ENCODE assay signal across 19 cellular contexts in genomic region chr22:40410272-40410671, GRCh38. TPM values are rescaled to one million over a fixed set of nuclear protein-coding genes. Genes with fewer than 3 reads are reported as not detected.
DNase-seq lines count a peak whose midpoint lies in the region; ATAC-seq, FAIRE-seq and TF ChIP-seq lines count a peak whose summit lies in the region.
"Had no signal": no experiment of that assay in that cellular context is flagged by ENCODE, and none has a peak within 500 bp of the region (broad histone marks: within the 10 kb centered on the region; RNA-seq: fewer than 3 reads in every experiment).

No MANE protein-coding gene starts in this region.

- no peaks in the 10 kb centered on the region for H3K9me2 ChIP-seq in OCI-LY1 (ENCODE audit: low read depth, low read length)
- H3K9me2 ChIP-seq: SK-N-SH had no signal

- DNase-seq in ELF-1 (ENCODE audit: low read depth, low spot score) (peak; percentile 17), bronchial epithelial cell (ENCODE audit: low read depth) (peak; percentile 36), progenitor cell of endocrine pancreas (ENCODE audit: low spot score, unreplicated experiment) (no peak), esophagus muscularis mucosa (ENCODE audit: extremely low spot score) (no peak), tibial artery (no peak)
- DNase-seq: activated CD8-positive, alpha-beta memory T cell treated with anti-CD3 and anti-CD28 coated beads, Interleukin-2, amount 50 U/mL, for 48 hours; CD4-positive, alpha-beta memory T cell; GF-D8; HCEC 1CT; heart left ventricle; left cardiac atrium; NCI-H2171 treated with DMSO at 0.1 percent for 48 hours; retina; SK-N-SH; stimulated activated CD4-positive, alpha-beta T cell treated with anti-CD3 and anti-CD28 coated beads, Interleukin-2, amount 100 ng/mL, for 24 hours had no signal

- TF ChIP-seq CTCF in OCI-LY1 (IDR thresholded peaks at IDR 0.05; ENCODE audit: low read length) (no peak), bronchial epithelial cell (IDR thresholded peaks at IDR 0.05; ENCODE audit: insufficient read depth, low read length, severe bottlenecking) (no peak), progenitor cell of endocrine pancreas (IDR thresholded peaks at IDR 0.05; ENCODE audit: unreplicated experiment) (no peak), esophagus muscularis mucosa (IDR thresholded peaks at IDR 0.05) (no peak), tibial artery (IDR thresholded peaks at IDR 0.05) (no peak)

- H2AFZ ChIP-seq in OCI-LY1 (ENCODE audit: low read length), result no peak overlapping the region

- WGBS in esophagus muscularis mucosa, result 89% methylated on average over 7 of the region's 8 CpGs

- intact Hi-C loops in esophagus muscularis mucosa (cut with DNase I) (no loop called here), tibial artery (cut with DNase I; ENCODE audit: low total_unique reads) (no loop called here)

- no peak overlapping the region for H3K9ac ChIP-seq in OCI-LY1 (ENCODE audit: low read length)
- H3K9ac ChIP-seq: SK-N-SH had no signal

- no peaks in the 10 kb centered on the region for H4K20me1 ChIP-seq in OCI-LY1 (ENCODE audit: insufficient read depth, low read length)

- H3F3A ChIP-seq in OCI-LY1 (ENCODE audit: insufficient read depth, low read length), result peaks cover 16% of the 10 kb centered on the region; the same call in 1 of the 2 replicates

- H3K4me3 ChIP-seq in OCI-LY1 (ENCODE audit: low read depth, low read length, poor library complexity, severe bottlenecking) (no peak overlapping the region), bronchial epithelial cell (ENCODE audit: low read depth, low read length) (no peak overlapping the region), esophagus muscularis mucosa (no peak overlapping the region), tibial artery (no peak overlapping the region)
- H3K4me3 ChIP-seq: heart left ventricle, vagina had no signal

- no peaks in the 10 kb centered on the region for H3K27me3 ChIP-seq in OCI-LY1 (ENCODE audit: insufficient read depth, low read length)
- no peaks in the 10 kb centered on the region for H3K27me3 ChIP-seq in bronchial epithelial cell (ENCODE audit: control insufficient read depth, insufficient read depth, low read length)
- H3K27me3 ChIP-seq in esophagus muscularis mucosa, result no peaks in the 10 kb centered on the region
- H3K27me3 ChIP-seq in tibial artery, result no peaks in the 10 kb centered on the region
- H3K27me3 ChIP-seq: heart left ventricle, vagina had no signal

- H3K4me1 ChIP-seq in OCI-LY1 (ENCODE audit: insufficient read depth, low read length, severe bottlenecking), result peaks cover 34% of the 10 kb centered on the region
- peaks cover 3 to 13% (median 7%) of the 10 kb centered on the region in 4 donors for H3K4me1 ChIP-seq in esophagus muscularis mucosa
- H3K4me1 ChIP-seq in tibial artery, result peaks cover 0 to 3% (median 0%) of the 10 kb centered on the region in 4 donors
- H3K4me1 ChIP-seq: vagina had no signal

- H3K4me2 ChIP-seq in OCI-LY1 (ENCODE audit: low read length), result no peak overlapping the region
- H3K4me2 ChIP-seq: SK-N-SH had no signal

- H3K27ac ChIP-seq in OCI-LY1 (ENCODE audit: low read depth, low read length, poor library complexity, severe bottlenecking) (peak overlapping the region; percentile 41), esophagus muscularis mucosa (replicated peaks in 1 of 4) (no peak overlapping the region), tibial artery (no peak overlapping the region)
- H3K27ac ChIP-seq: heart left ventricle, vagina, VCaP had no signal

- no peaks in the 10 kb centered on the region for H3K27me3 Mint-ChIP-seq in progenitor cell of endocrine pancreas
- H3K27me3 Mint-ChIP-seq: CD4-positive, alpha-beta memory T cell had no signal

- no peaks in the 10 kb centered on the region for H3K79me2 ChIP-seq in OCI-LY1 (ENCODE audit: insufficient read depth, low read length)

- H3K36me3 ChIP-seq in OCI-LY1 (ENCODE audit: insufficient read depth, low read length) (peaks cover 74% of the 10 kb centered on the region), bronchial epithelial cell (ENCODE audit: control insufficient read depth, insufficient read depth, low read length) (peaks cover 39% of the 10 kb centered on the region), esophagus muscularis mucosa (peaks cover 58 to 73% (median 69%) of the 10 kb centered on the region in 4 donors), tibial artery (peaks cover 51 to 80% (median 65%) of the 10 kb centered on the region in 3 donors)

- peaks cover 5% of the 10 kb centered on the region for H3K36me3 Mint-ChIP-seq in progenitor cell of endocrine pancreas (ENCODE audit: insufficient read depth)

- H3K9me3 ChIP-seq in OCI-LY1 (ENCODE audit: low read length), result no peaks in the 10 kb centered on the region
- no peaks in the 10 kb centered on the region for H3K9me3 ChIP-seq in esophagus muscularis mucosa
- no peaks in the 10 kb centered on the region for H3K9me3 ChIP-seq in tibial artery
- H3K9me3 ChIP-seq: heart left ventricle, SK-N-SH, vagina had no signal

- no peaks in the 10 kb centered on the region for H3K9me3 Mint-ChIP-seq in progenitor cell of endocrine pancreas (ENCODE audit: low read depth)

- no peak overlapping the region for H3K4me3 Mint-ChIP-seq in progenitor cell of endocrine pancreas (ENCODE audit: low read depth)
- H3K4me3 Mint-ChIP-seq: CD4-positive, alpha-beta memory T cell had no signal

- H3K4me1 Mint-ChIP-seq in progenitor cell of endocrine pancreas (ENCODE audit: low read depth), result no peaks in the 10 kb centered on the region

- TF ChIP-seq EP300 in esophagus muscularis mucosa (IDR thresholded peaks at IDR 0.05), result no peak

- H3K27ac Mint-ChIP-seq in progenitor cell of endocrine pancreas, result peak overlapping the region; percentile 29

- no peak for ATAC-seq in GM21526 (IDR thresholded peaks at IDR 0.05; ENCODE audit: low FRiP score, unreplicated experiment)
- ATAC-seq: heart left ventricle had no signal

- no peak for FAIRE-seq in bronchial epithelial cell (lab: Jason Lieb, UNC)

- no peak for TF ChIP-seq POLR2A in esophagus muscularis mucosa (IDR thresholded peaks at IDR 0.05; ENCODE audit: low read depth)

RNA-seq across cellular contexts. Expression of gene SGSM3, which starts 39.9 kb away (rescaled TPM):
- total RNA-seq in bronchial epithelial cell (45.5 and 65.5 TPM in 2 replicates), progenitor cell of endocrine pancreas (106 and 117 TPM in 2 replicates), esophagus muscularis mucosa (10 to 100 TPM; 29.2 to 53.0 (median 37.1) TPM)

Comparison
In these comparisons a context has a peak if more than half of its experiments do, and no peak if none do; other contexts are left out.
1. DNase-seq: peak in ELF-1 (single experiment) and bronchial epithelial cell (single experiment); none in progenitor cell of endocrine pancreas (single experiment), esophagus muscularis mucosa (single experiment) and tibial artery (0 of 2).